Comparison of ENCODE assay signal across 8 cellular contexts in genomic region chr19:34173145-34173956, GRCh38. TPM values are rescaled to one million over a fixed set of nuclear protein-coding genes. Genes with fewer than 3 reads are reported as not detected.
DNase-seq lines count a peak whose midpoint lies in the region; ATAC-seq and TF ChIP-seq lines count a peak whose summit lies in the region.

No MANE protein-coding gene starts in this region.

- H3K4me3 ChIP-seq in right atrium auricular region: peak overlapping the region; percentile 94 to 99

- H3K9me3 ChIP-seq in right atrium auricular region: no peaks in the 10 kb centered on the region

- H3K27me3 ChIP-seq in right atrium auricular region: no peaks in the 10 kb centered on the region

- H3K4me3 Mint-ChIP-seq in activated naive CD8-positive, alpha-beta T cell treated with anti-CD3 and anti-CD28 coated beads, Interleukin-2, amount 50 U/mL, for 24 hours: peak overlapping the region; percentile 93

- ATAC-seq in activated naive CD8-positive, alpha-beta T cell treated with anti-CD3 and anti-CD28 coated beads, Interleukin-2, amount 50 U/mL, for 24 hours: no peak
- no peak for ATAC-seq in GM21723 (IDR thresholded peaks at IDR 0.05; ENCODE audit: unreplicated experiment)

- H3K36me3 ChIP-seq in right atrium auricular region: no peaks in the 10 kb centered on the region

- peaks cover 56% of the 10 kb centered on the region for H3K4me1 Mint-ChIP-seq in activated naive CD8-positive, alpha-beta T cell treated with anti-CD3 and anti-CD28 coated beads, Interleukin-2, amount 50 U/mL, for 24 hours

- H3K36me3 Mint-ChIP-seq in activated naive CD8-positive, alpha-beta T cell treated with anti-CD3 and anti-CD28 coated beads, Interleukin-2, amount 50 U/mL, for 24 hours (ENCODE audit: low read depth): peaks cover 13% of the 10 kb centered on the region

- no peaks in the 10 kb centered on the region for H3K9me3 Mint-ChIP-seq in activated naive CD8-positive, alpha-beta T cell treated with anti-CD3 and anti-CD28 coated beads, Interleukin-2, amount 50 U/mL, for 24 hours

- DNase-seq in ACHN (peak; percentile 87), GM13977 (ENCODE audit: low spot score) (peak; percentile 20), NCI-H748 treated with DMSO at 0.1 percent for 48 hours (lab: John Stamatoyannopoulos, UW) (peak; percentile 28), right atrium auricular region (ENCODE audit: low spot score) (no peak), putamen (ENCODE audit: low spot score) (peak; percentile 26), SHP77 treated with DMSO at 0.1 percent for 48 hours (lab: John Stamatoyannopoulos, UW) (no peak)
- peak; percentile 27 for DNase-seq in activated naive CD8-positive, alpha-beta T cell treated with anti-CD3 and anti-CD28 coated beads, Interleukin-2, amount 50 U/mL, for 24 hours

- in situ Hi-C loops in ACHN (cut with HindIII; ENCODE audit: low pct_ligation_motif_present, low pct_unique_long_range_greater_than_20kb, low sequenced_read_pairs): no loop called here
- in situ Hi-C loops in GM13977 (cut with MboI; ENCODE audit: low pct_unique_long_range_greater_than_20kb, low sequenced_read_pairs, unreplicated experiment): no loop called here

- peak overlapping the region; percentile 99 to 100 for H3K27ac ChIP-seq in right atrium auricular region

- H3K27ac Mint-ChIP-seq in activated naive CD8-positive, alpha-beta T cell treated with anti-CD3 and anti-CD28 coated beads, Interleukin-2, amount 50 U/mL, for 24 hours: peak overlapping the region; percentile 98

- peaks cover 0 to 60% of the 10 kb centered on the region in 2 donors for H3K4me1 ChIP-seq in right atrium auricular region

- TF ChIP-seq CTCF in GM13977 (IDR thresholded peaks at IDR 0.05; ENCODE audit: extremely low read depth, insufficient read depth, missing control alignments): no peak
- TF ChIP-seq CTCF in right atrium auricular region (IDR thresholded peaks at IDR 0.05): no peak

- no peaks in the 10 kb centered on the region for H3K27me3 Mint-ChIP-seq in activated naive CD8-positive, alpha-beta T cell treated with anti-CD3 and anti-CD28 coated beads, Interleukin-2, amount 50 U/mL, for 24 hours

RNA-seq across cellular contexts. Expression of gene LSM14A, which starts 1.0 kb away (rescaled TPM):
- total RNA-seq in right atrium auricular region: 10 to 100 TPM; 60.3 to 80.2 TPM

Comparison
In these comparisons a context has a peak if more than half of its experiments do, and no peak if none do; other contexts are left out.
1. DNase-seq: peak in ACHN (single experiment), GM13977 (single experiment), NCI-H748 treated with DMSO at 0.1 percent for 48 hours (single experiment), activated naive CD8-positive, alpha-beta T cell treated with anti-CD3 and anti-CD28 coated beads, Interleukin-2, amount 50 U/mL, for 24 hours (single experiment) and putamen (single experiment); none in right atrium auricular region (single experiment) and SHP77 treated with DMSO at 0.1 percent for 48 hours (single experiment).